ENCODE assay signal across 8 cellular contexts in the genomic region with DNA sequence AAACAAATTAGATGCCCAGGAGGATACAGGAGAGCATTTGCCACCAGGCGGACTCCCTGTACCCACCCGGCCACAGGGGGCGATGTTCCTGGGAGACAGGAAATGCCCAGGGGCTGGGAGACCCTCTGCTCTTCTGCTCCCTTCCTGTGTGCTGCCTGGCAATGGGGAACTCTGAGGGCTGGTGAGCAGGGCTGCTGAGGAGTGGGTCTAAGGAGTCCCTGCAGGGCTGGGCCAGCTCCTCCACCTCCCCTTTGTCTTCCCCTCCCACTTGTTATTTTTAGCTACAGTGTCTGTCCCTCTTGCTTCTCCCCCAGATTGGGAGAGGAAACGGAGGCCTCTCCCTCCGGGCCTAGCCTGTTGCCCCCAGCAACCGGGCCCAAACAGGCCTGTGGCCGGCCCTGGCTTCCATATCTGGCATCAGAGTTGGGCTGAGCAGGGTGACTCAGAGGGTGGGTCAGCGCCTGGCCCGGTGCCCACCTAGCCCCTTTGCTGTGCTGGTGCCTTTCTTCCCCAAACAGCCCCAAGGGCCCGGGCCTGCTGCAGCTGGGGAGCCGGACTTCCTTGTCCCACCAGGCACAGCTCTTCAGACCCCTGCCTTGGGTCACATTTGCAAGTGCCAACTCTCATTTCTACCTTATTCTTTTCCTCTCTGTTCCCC. TPM values are rescaled to one million over a fixed set of nuclear protein-coding genes. Genes with fewer than 3 reads are reported as not detected.
A peak's percentile ranks its signal among the peaks of the same experiment; 100 is the strongest.
DNase-seq lines count a peak whose midpoint lies in the region; ATAC-seq and TF ChIP-seq lines count a peak whose summit lies in the region.

No MANE protein-coding gene starts in this region.

- H3K27ac Mint-ChIP-seq in CD4-positive, alpha-beta memory T cell: peak overlapping the region; percentile 92 to 98 (median 96)
- peak overlapping the region; percentile 84 for H3K27ac Mint-ChIP-seq in activated CD4-positive, alpha-beta memory T cell treated with anti-CD3 and anti-CD28 coated beads for 36 hours
- peak overlapping the region; percentile 92 for H3K27ac Mint-ChIP-seq in endothelial cell (ENCODE audit: unreplicated experiment)

- POLR2A ChIA-PET in CD4-positive, alpha-beta memory T cell (lab: Charles Lee; ENCODE audit: partially characterized antibody): interaction anchor here (0.6 to 21.9 kb wide), 7 partner anchors 9 to 615 kb away, joined by 3 to 527 read pairs (median 5); a partner anchor contains a TSS
- POLR2A ChIA-PET in activated CD4-positive, alpha-beta memory T cell treated with anti-CD3 and anti-CD28 coated beads for 36 hours (lab: Charles Lee): interaction anchor here (0.5 to 7.5 kb wide), 5 partner anchors 11 to 97 kb away, joined by 3 to 180 read pairs (median 55); a partner anchor contains a TSS

- peak overlapping the region in 6 of 8 donors; percentile 16 to 85 (median 34) for H3K4me3 Mint-ChIP-seq in CD4-positive, alpha-beta memory T cell
- H3K4me3 Mint-ChIP-seq in activated CD4-positive, alpha-beta memory T cell treated with anti-CD3 and anti-CD28 coated beads for 36 hours: peak overlapping the region; percentile 61
- no peak overlapping the region for H3K4me3 Mint-ChIP-seq in endothelial cell (ENCODE audit: unreplicated experiment)

- H3K4me3 ChIP-seq in CD4-positive, alpha-beta memory T cell (ENCODE audit: low read length in 2 of 2): no peak overlapping the region
- H3K4me3 ChIP-seq in muscle layer of duodenum (ENCODE audit: low read depth in 1 of 2, low read length in 2 of 2) (peak overlapping the region in 1 of 2 donors; percentile 41), urinary bladder (ENCODE audit: low read depth, low read length) (no peak overlapping the region)

- H3K27me3 ChIP-seq in CD4-positive, alpha-beta memory T cell (ENCODE audit: insufficient read depth, low read length): no peaks in the 10 kb centered on the region
- no peaks in the 10 kb centered on the region for H3K27me3 ChIP-seq in muscle layer of duodenum (ENCODE audit: low read depth, low read length)

- H3K36me3 Mint-ChIP-seq in CD4-positive, alpha-beta memory T cell: peaks cover 0 to 19% of the 10 kb centered on the region in 2 donors
- H3K36me3 Mint-ChIP-seq in activated CD4-positive, alpha-beta memory T cell treated with anti-CD3 and anti-CD28 coated beads for 36 hours: peaks cover 12% of the 10 kb centered on the region
- no peaks in the 10 kb centered on the region for H3K36me3 Mint-ChIP-seq in endothelial cell (ENCODE audit: low read depth, unreplicated experiment)

- H3K27me3 Mint-ChIP-seq in CD4-positive, alpha-beta memory T cell: no peaks in the 10 kb centered on the region
- H3K27me3 Mint-ChIP-seq in activated CD4-positive, alpha-beta memory T cell treated with anti-CD3 and anti-CD28 coated beads for 36 hours: no peaks in the 10 kb centered on the region
- H3K27me3 Mint-ChIP-seq in endothelial cell (ENCODE audit: unreplicated experiment): peaks cover 9% of the 10 kb centered on the region

- ATAC-seq in GM21723 (IDR thresholded peaks at IDR 0.05; ENCODE audit: unreplicated experiment) (peak; percentile 39), GM19455 (IDR thresholded peaks at IDR 0.05; ENCODE audit: unreplicated experiment) (no peak)

- H3K27ac ChIP-seq in CD4-positive, alpha-beta memory T cell (ENCODE audit: low read depth, low read length): peak overlapping the region; percentile 81
- peak overlapping the region; percentile 96 for H3K27ac ChIP-seq in muscle layer of duodenum (ENCODE audit: low read length)
- H3K27ac ChIP-seq in urinary bladder (ENCODE audit: low read depth): peak overlapping the region; percentile 98

- CTCF ChIA-PET in CD4-positive, alpha-beta memory T cell (lab: Charles Lee; ENCODE audit: partially characterized antibody): interaction anchor here (2.7 to 13.7 kb wide), 2 partner anchors 10 to 30 kb away, joined by 11 to 716 read pairs; a partner anchor contains a TSS
- CTCF ChIA-PET in activated CD4-positive, alpha-beta memory T cell treated with anti-CD3 and anti-CD28 coated beads for 36 hours (lab: Charles Lee): interaction anchor here (0.6 to 26.8 kb wide), 8 partner anchors 11 to 99 kb away, joined by 3 to 1097 read pairs (median 6); a partner anchor contains a TSS

- H3K9me3 Mint-ChIP-seq in CD4-positive, alpha-beta memory T cell: peaks cover 0 to 5% (median 0%) of the 10 kb centered on the region in 8 donors
- no peaks in the 10 kb centered on the region for H3K9me3 Mint-ChIP-seq in activated CD4-positive, alpha-beta memory T cell treated with anti-CD3 and anti-CD28 coated beads for 36 hours
- no peaks in the 10 kb centered on the region for H3K9me3 Mint-ChIP-seq in endothelial cell (ENCODE audit: unreplicated experiment)

- peaks cover 81% of the 10 kb centered on the region for H3K4me1 ChIP-seq in CD4-positive, alpha-beta memory T cell (ENCODE audit: insufficient read depth, low read length)
- H3K4me1 ChIP-seq in muscle layer of duodenum (ENCODE audit: control insufficient read depth in 1 of 2, insufficient read depth in 2 of 2, low read length in 2 of 2) (peaks cover 54 to 89% of the 10 kb centered on the region in 2 donors), urinary bladder (ENCODE audit: insufficient read depth) (peaks cover 2% of the 10 kb centered on the region)

- intact Hi-C loops in CD4-positive, alpha-beta memory T cell (cut with micrococcal nuclease): no loop called here
- intact Hi-C loops in activated CD4-positive, alpha-beta memory T cell treated with anti-CD3 and anti-CD28 coated beads for 36 hours (cut with micrococcal nuclease): loop anchor here (2.0 kb wide), 1 partner anchor 71 kb away; a partner anchor contains a TSS

- 10% methylated on average over 11 of the region's 11 CpGs for WGBS in urinary bladder

- TF ChIP-seq CTCF in endothelial cell (IDR thresholded peaks at IDR 0.05; ENCODE audit: unreplicated experiment): peak; percentile 73

- peak; percentile 57 to 90 (median 62) for DNase-seq in CD4-positive, alpha-beta memory T cell
- DNase-seq in NCI-H2196 (lab: John Stamatoyannopoulos, UW; ENCODE audit: unreplicated experiment) (peak; percentile 69), endothelial cell (ENCODE audit: low spot score) (peak; percentile 69)
- DNase-seq in activated CD4-positive, alpha-beta memory T cell treated with anti-CD3 and anti-CD28 coated beads for 36 hours: peak; percentile 81

- H3K36me3 ChIP-seq in CD4-positive, alpha-beta memory T cell (ENCODE audit: insufficient read depth, low read length): no peaks in the 10 kb centered on the region
- H3K36me3 ChIP-seq in muscle layer of duodenum (ENCODE audit: control insufficient read depth in 1 of 2, insufficient read depth in 2 of 2, low read length in 2 of 2) (peaks cover 9 to 32% of the 10 kb centered on the region in 2 donors), urinary bladder (ENCODE audit: insufficient read depth) (no peaks in the 10 kb centered on the region)

- H3K9me3 ChIP-seq in CD4-positive, alpha-beta memory T cell (ENCODE audit: control insufficient read depth in 1 of 2, low read length in 2 of 2): no peaks in the 10 kb centered on the region
- H3K9me3 ChIP-seq in muscle layer of duodenum (ENCODE audit: control insufficient read depth in 1 of 2, low read length in 2 of 2): no peaks in the 10 kb centered on the region

- peaks cover 44 to 88% (median 70%) of the 10 kb centered on the region in 4 donors for H3K4me1 Mint-ChIP-seq in CD4-positive, alpha-beta memory T cell
- H3K4me1 Mint-ChIP-seq in activated CD4-positive, alpha-beta memory T cell treated with anti-CD3 and anti-CD28 coated beads for 36 hours (ENCODE audit: low read depth): peaks cover 85% of the 10 kb centered on the region
- peaks cover 43% of the 10 kb centered on the region for H3K4me1 Mint-ChIP-seq in endothelial cell (ENCODE audit: unreplicated experiment)

RNA-seq across cellular contexts. Expression of a gene that starts 11.7 kb away (rescaled TPM):
- 10 to 100 TPM; 29.7 to 33.8 TPM for total RNA-seq in CD4-positive, alpha-beta memory T cell
- 10 to 100 TPM; 19.1 to 47.1 TPM for polyA plus RNA-seq in CD4-positive, alpha-beta memory T cell
- 100 to 1,000 TPM; 210 to 211 TPM for total RNA-seq in activated CD4-positive, alpha-beta memory T cell treated with anti-CD3 and anti-CD28 coated beads for 36 hours
- total RNA-seq in endothelial cell (ENCODE audit: unreplicated experiment) (35.8 TPM), urinary bladder (224 TPM)
- polyA plus RNA-seq in urinary bladder: 306 TPM

RNA-seq across cellular contexts. Expression of a gene that starts 27.2 kb away (rescaled TPM):
- total RNA-seq in CD4-positive, alpha-beta memory T cell: 1 to 10 TPM; 1.2 TPM
- polyA plus RNA-seq in CD4-positive, alpha-beta memory T cell: 1 to 10 TPM in 1 of 2 donors, under 1 TPM in 1; 0.88 to 1.3 TPM
- 10 to 100 TPM; 68.2 to 75.1 TPM for total RNA-seq in activated CD4-positive, alpha-beta memory T cell treated with anti-CD3 and anti-CD28 coated beads for 36 hours
- 2.2 TPM for total RNA-seq in endothelial cell (ENCODE audit: unreplicated experiment)
- 7.3 TPM for total RNA-seq in urinary bladder
- 7.0 TPM for polyA plus RNA-seq in urinary bladder

RNA-seq across cellular contexts. Expression of a gene that starts 43.9 kb away (rescaled TPM):
- not detected for total RNA-seq in CD4-positive, alpha-beta memory T cell
- not detected for polyA plus RNA-seq in CD4-positive, alpha-beta memory T cell
- total RNA-seq in activated CD4-positive, alpha-beta memory T cell treated with anti-CD3 and anti-CD28 coated beads for 36 hours: under 1 TPM; 0.43 to 0.51 TPM
- total RNA-seq in endothelial cell (ENCODE audit: unreplicated experiment) (63.9 TPM), urinary bladder (7.2 TPM)
- 0.76 TPM for polyA plus RNA-seq in urinary bladder
